In genomic region chr15:81235781-81236507, GRCh38 we compare ENCODE assay signal across 2 cellular contexts.
TF ChIP-seq lines count a peak whose summit lies in the region.

No MANE protein-coding gene starts in this region.

TF ChIP-seq in IMR-90, 13 proteins besides CTCF, POLR2A, EP300 and RAD21 (continued from another document):
- no peak for TF ChIP-seq CEBPB (IDR thresholded peaks at IDR 0.05; ENCODE audit: low read depth, low read length)
- no peak for TF ChIP-seq ELK1 (IDR thresholded peaks at IDR 0.05; ENCODE audit: borderline replicate concordance, low read depth, low read length)
- TF ChIP-seq, protein P1, sequence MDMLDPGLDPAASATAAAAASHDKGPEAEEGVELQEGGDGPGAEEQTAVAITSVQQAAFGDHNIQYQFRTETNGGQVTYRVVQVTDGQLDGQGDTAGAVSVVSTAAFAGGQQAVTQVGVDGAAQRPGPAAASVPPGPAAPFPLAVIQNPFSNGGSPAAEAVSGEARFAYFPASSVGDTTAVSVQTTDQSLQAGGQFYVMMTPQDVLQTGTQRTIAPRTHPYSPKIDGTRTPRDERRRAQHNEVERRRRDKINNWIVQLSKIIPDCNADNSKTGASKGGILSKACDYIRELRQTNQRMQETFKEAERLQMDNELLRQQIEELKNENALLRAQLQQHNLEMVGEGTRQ (IDR thresholded peaks at IDR 0.05; ENCODE audit: low read depth, low read length), result peak; percentile 31
- no peak for TF ChIP-seq CHD1 (IDR thresholded peaks at IDR 0.05; ENCODE audit: low read depth, low read length)
- TF ChIP-seq FOS (IDR thresholded peaks at IDR 0.05; ENCODE audit: low read depth, low read length), result peak; percentile 67
- TF ChIP-seq MXI1 (IDR thresholded peaks at IDR 0.05; ENCODE audit: borderline replicate concordance, low read depth, low read length), result no peak
- peak; percentile 91 for TF ChIP-seq BHLHE40 (IDR thresholded peaks at IDR 0.05; ENCODE audit: low read depth, low read length)
- TF ChIP-seq MAZ (IDR thresholded peaks at IDR 0.05; ENCODE audit: borderline replicate concordance, low read depth, low read length), result no peak
- TF ChIP-seq NFE2L2 (IDR thresholded peaks at IDR 0.05; ENCODE audit: low read depth, low read length), result peak; percentile 84
- TF ChIP-seq SMC3 (IDR thresholded peaks at IDR 0.05; ENCODE audit: low read depth, low read length), result no peak
- TF ChIP-seq RCOR1 (IDR thresholded peaks at IDR 0.05; ENCODE audit: insufficient replicate concordance, low read length), result no peak

TF ChIP-seq in K562, 482 proteins besides CTCF, POLR2A, EP300 and RAD21 (continues in another document):
- TF ChIP-seq SNAPC5 (CRISPR knock-in tag; IDR thresholded peaks at IDR 0.05) (no peak), GATA2 (CRISPR knock-in tag; IDR thresholded peaks at IDR 0.05) (no peak), STAT6 (CRISPR knock-in tag; IDR thresholded peaks at IDR 0.05) (no peak), CEBPB (tag; IDR thresholded peaks at IDR 0.05) (no peak), PCBP1 (IDR thresholded peaks at IDR 0.05; ENCODE audit: low read depth, low read length, poor library complexity, severe bottlenecking) (no peak), RFX1 (IDR thresholded peaks at IDR 0.05) (no peak), BACH1 (tag; IDR thresholded peaks at IDR 0.05) (peak; percentile 77; the same call in 1 of the 2 replicates), ETV1 (tag; conservative IDR thresholded peaks at IDR 0.05; ENCODE audit: low read depth) (no peak), HDAC2 (IDR thresholded peaks at IDR 0.05) (no peak), KLF16 (IDR thresholded peaks at IDR 0.05) (no peak), TEAD2 (tag; IDR thresholded peaks at IDR 0.05) (no peak), SREBF2 (CRISPR knock-in tag; IDR thresholded peaks at IDR 0.05) (no peak), ILF3 (IDR thresholded peaks at IDR 0.05; ENCODE audit: borderline replicate concordance) (no peak), TRIM28 (IDR thresholded peaks at IDR 0.05) (no peak), ELF1 (tag; IDR thresholded peaks at IDR 0.05) (no peak), MAFK (IDR thresholded peaks at IDR 0.05; ENCODE audit: low read length) (no peak), ZNF395 (CRISPR knock-in tag; IDR thresholded peaks at IDR 0.05) (no peak), DACH1 (IDR thresholded peaks at IDR 0.05; ENCODE audit: partially characterized antibody) (no peak), KLF1 (tag; IDR thresholded peaks at IDR 0.05) (no peak), ZNF3 (CRISPR knock-in tag; IDR thresholded peaks at IDR 0.05) (no peak), SMARCA4 (IDR thresholded peaks at IDR 0.05) (no peak), MYBL2 (IDR thresholded peaks at IDR 0.05; ENCODE audit: low read depth) (no peak), MYBL2 (CRISPR knock-in tag; IDR thresholded peaks at IDR 0.05; ENCODE audit: borderline replicate concordance) (no peak), ZNF561 (CRISPR knock-in tag; conservative IDR thresholded peaks at IDR 0.05) (no peak), ZNF431 (CRISPR knock-in tag; IDR thresholded peaks at IDR 0.05) (no peak), RBM39 (optimal IDR thresholded peaks at IDR 0.05; ENCODE audit: low read depth, low read length) (no peak), ELF2 (CRISPR knock-in tag; IDR thresholded peaks at IDR 0.05) (no peak), ZNF253 (CRISPR knock-in tag; conservative IDR thresholded peaks at IDR 0.05) (no peak), CGGBP1 (CRISPR knock-in tag; IDR thresholded peaks at IDR 0.05) (no peak), GABPB1 (CRISPR knock-in tag; IDR thresholded peaks at IDR 0.05) (no peak), ZSCAN29 (IDR thresholded peaks at IDR 0.05) (no peak), CHD2 (IDR thresholded peaks at IDR 0.05; ENCODE audit: low read depth, low read length) (no peak), POLR2B (IDR thresholded peaks at IDR 0.05; ENCODE audit: low read depth, partially characterized antibody) (no peak), GTF2B (IDR thresholded peaks at IDR 0.05; ENCODE audit: extremely low read depth, insufficient read length) (no peak), RBM22 (IDR thresholded peaks at IDR 0.05; ENCODE audit: low read depth, low read length, poor library complexity, severe bottlenecking) (no peak), ZBTB8A (IDR thresholded peaks at IDR 0.05; ENCODE audit: partially characterized antibody) (no peak), ZBTB40 (IDR thresholded peaks at IDR 0.05) (no peak), ZBTB40 (CRISPR knock-in tag; IDR thresholded peaks at IDR 0.05) (no peak), DMBX1 (CRISPR knock-in tag; IDR thresholded peaks at IDR 0.05; ENCODE audit: borderline replicate concordance) (no peak), SRSF3 (IDR thresholded peaks at IDR 0.05; ENCODE audit: insufficient read depth, low read length) (no peak), LCOR (CRISPR knock-in tag; IDR thresholded peaks at IDR 0.05) (no peak)
- TF ChIP-seq, protein P2, sequence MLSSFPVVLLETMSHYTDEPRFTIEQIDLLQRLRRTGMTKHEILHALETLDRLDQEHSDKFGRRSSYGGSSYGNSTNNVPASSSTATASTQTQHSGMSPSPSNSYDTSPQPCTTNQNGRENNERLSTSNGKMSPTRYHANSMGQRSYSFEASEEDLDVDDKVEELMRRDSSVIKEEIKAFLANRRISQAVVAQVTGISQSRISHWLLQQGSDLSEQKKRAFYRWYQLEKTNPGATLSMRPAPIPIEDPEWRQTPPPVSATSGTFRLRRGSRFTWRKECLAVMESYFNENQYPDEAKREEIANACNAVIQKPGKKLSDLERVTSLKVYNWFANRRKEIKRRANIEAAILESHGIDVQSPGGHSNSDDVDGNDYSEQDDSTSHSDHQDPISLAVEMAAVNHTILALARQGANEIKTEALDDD (IDR thresholded peaks at IDR 0.05), result no peak
- TF ChIP-seq, protein P3, sequence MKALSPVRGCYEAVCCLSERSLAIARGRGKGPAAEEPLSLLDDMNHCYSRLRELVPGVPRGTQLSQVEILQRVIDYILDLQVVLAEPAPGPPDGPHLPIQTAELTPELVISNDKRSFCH (CRISPR knock-in tag; IDR thresholded peaks at IDR 0.05), result no peak
- TF ChIP-seq, protein P3 (tag; IDR thresholded peaks at IDR 0.05), result no peak
- TF ChIP-seq, protein P4, sequence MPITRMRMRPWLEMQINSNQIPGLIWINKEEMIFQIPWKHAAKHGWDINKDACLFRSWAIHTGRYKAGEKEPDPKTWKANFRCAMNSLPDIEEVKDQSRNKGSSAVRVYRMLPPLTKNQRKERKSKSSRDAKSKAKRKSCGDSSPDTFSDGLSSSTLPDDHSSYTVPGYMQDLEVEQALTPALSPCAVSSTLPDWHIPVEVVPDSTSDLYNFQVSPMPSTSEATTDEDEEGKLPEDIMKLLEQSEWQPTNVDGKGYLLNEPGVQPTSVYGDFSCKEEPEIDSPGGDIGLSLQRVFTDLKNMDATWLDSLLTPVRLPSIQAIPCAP (CRISPR knock-in tag; IDR thresholded peaks at IDR 0.05; ENCODE audit: borderline replicate concordance), result no peak
- TF ChIP-seq, protein P5, sequence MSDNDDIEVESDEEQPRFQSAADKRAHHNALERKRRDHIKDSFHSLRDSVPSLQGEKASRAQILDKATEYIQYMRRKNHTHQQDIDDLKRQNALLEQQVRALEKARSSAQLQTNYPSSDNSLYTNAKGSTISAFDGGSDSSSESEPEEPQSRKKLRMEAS (CRISPR knock-in tag; IDR thresholded peaks at IDR 0.05), result no peak; the same call in 1 of the 2 replicates
- TF ChIP-seq, protein P6, sequence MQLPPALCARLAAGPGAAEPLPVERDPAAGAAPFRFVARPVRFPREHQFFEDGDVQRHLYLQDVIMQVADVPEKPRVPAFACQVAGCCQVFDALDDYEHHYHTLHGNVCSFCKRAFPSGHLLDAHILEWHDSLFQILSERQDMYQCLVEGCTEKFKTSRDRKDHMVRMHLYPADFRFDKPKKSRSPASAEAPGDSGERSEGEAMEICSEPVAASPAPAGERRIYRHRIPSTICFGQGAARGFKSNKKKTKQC (CRISPR knock-in tag; IDR thresholded peaks at IDR 0.05), result no peak
